In the genomic region with DNA sequence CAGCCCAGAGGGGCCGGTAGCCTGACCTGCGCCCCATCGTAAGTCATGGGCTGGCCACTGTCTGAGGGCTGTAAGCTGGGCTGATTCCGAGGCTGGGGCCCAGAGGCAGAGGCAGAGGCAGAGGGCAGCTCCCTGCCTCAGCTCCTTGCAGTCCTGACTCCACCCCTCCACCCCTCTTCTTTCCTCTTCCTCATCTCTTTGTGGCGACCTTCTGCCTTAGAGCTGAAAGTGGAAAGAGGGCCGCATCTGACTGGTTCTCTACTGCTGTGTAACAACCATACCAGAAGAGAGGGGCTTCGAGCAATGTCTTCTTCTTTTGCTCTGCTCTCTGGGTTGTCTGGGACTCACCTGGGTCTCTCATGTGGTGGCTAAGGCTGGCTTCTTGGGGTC, we compare ENCODE assay signal across 15 cellular contexts.
DNase-seq lines count a peak whose midpoint lies in the region; ATAC-seq and TF ChIP-seq lines count a peak whose summit lies in the region.
"Had no signal": no experiment of that assay in that cellular context is flagged by ENCODE, and none has a peak within 500 bp of the region (broad histone marks: within the 10 kb centered on the region; RNA-seq: fewer than 3 reads in every experiment).

No MANE protein-coding gene starts in this region.

- H3K18ac ChIP-seq in IMR-90 (ENCODE audit: low read depth, low read length): no peak overlapping the region

- no peak overlapping the region for H2AFZ ChIP-seq in IMR-90 (replicated peaks; ENCODE audit: low read length, poor library complexity)
- no peak overlapping the region for H2AFZ ChIP-seq in SK-N-SH (ENCODE audit: low read depth)

- H2AK5ac ChIP-seq in IMR-90 (ENCODE audit: low read depth, low read length): peak overlapping the region; percentile 36; the same call in 1 of the 2 replicates

- H3K4ac ChIP-seq in IMR-90 (ENCODE audit: low read depth, low read length): no peak overlapping the region

- ATAC-seq in IMR-90 (ENCODE audit: low read depth): no peak
- no peak for ATAC-seq in HG02885 (IDR thresholded peaks at IDR 0.05; ENCODE audit: poor library complexity, unreplicated experiment)
- no peak for ATAC-seq in GM19452 (IDR thresholded peaks at IDR 0.05; ENCODE audit: unreplicated experiment)
- ATAC-seq: GM12878 had no signal

- no TSS peak for BruUV-seq in IMR-90 (replicated peaks; lab: Mats Ljungman, UMichigan)

- POLR2A ChIA-PET in IMR-90 (lab: Charles Lee; ENCODE audit: unreplicated experiment) (no interaction called here), SK-N-SH (lab: Yijun Ruan, JAX) (interaction anchor here (0.9 kb wide), 1 partner anchor 47 kb away, joined by 3 read pairs; no protein-coding TSS in a partner anchor)

- H3K4me2 ChIP-seq in IMR-90 (ENCODE audit: low read depth, low read length) (no peak overlapping the region), SK-N-SH (no peak overlapping the region)

- no peak overlapping the region for H3K56ac ChIP-seq in IMR-90 (ENCODE audit: extremely low read depth, insufficient read depth, low read length)

- dilution Hi-C loops in IMR-90 (cut with HindIII; ENCODE audit: low sequenced_read_pairs, unreplicated experiment): no loop called here

- no peaks in the 10 kb centered on the region for H3K9me2 ChIP-seq in SK-N-SH

- H3K4me3 ChIP-seq in IMR-90 (ENCODE audit: insufficient read depth, low read depth, low read length): no peak overlapping the region
- no peak overlapping the region for H3K4me3 ChIP-seq in sigmoid colon
- H3K4me3 ChIP-seq in SK-N-SH (ENCODE audit: low read depth in 2 of 2, low read length in 1 of 2): no peak overlapping the region
- H3K4me3 ChIP-seq: GM12878, HAP-1 had no signal

- H3K9me3 ChIP-seq in IMR-90 (ENCODE audit: control insufficient read depth, insufficient read depth, low read length) (no peaks in the 10 kb centered on the region), sigmoid colon (no peaks in the 10 kb centered on the region), SK-N-SH (no peaks in the 10 kb centered on the region)
- H3K9me3 ChIP-seq: HAP-1 had no signal

- CTCF ChIA-PET in IMR-90 (lab: Yijun Ruan, JAX) (interaction anchor here (0.6 kb wide), 1 partner anchor 161 kb away, joined by 3 read pairs; no protein-coding TSS in a partner anchor), SK-N-SH (lab: Yijun Ruan, JAX) (interaction anchor here (0.6 to 6.7 kb wide), 12 partner anchors 11 to 175 kb away, joined by 3 to 67 read pairs (median 4); no protein-coding TSS in a partner anchor)

- H3K27me3 ChIP-seq in IMR-90 (ENCODE audit: control insufficient read depth, insufficient read depth, low read length) (peaks cover 3% of the 10 kb centered on the region; the same call in 1 of the 2 replicates), sigmoid colon (no peaks in the 10 kb centered on the region), SK-N-SH (ENCODE audit: insufficient read depth) (no peaks in the 10 kb centered on the region)

- H4K8ac ChIP-seq in IMR-90 (ENCODE audit: low read depth in 2 of 2, low read length in 2 of 2): no peak overlapping the region; a peak in 1 of 4 replicates

- H3K36me3 ChIP-seq in IMR-90 (ENCODE audit: control insufficient read depth, insufficient read depth, low read length) (no peaks in the 10 kb centered on the region), sigmoid colon (no peaks in the 10 kb centered on the region), SK-N-SH (replicated peaks in 1 of 2; ENCODE audit: control insufficient read depth in 1 of 2, insufficient read depth in 2 of 2, low read length in 1 of 2) (no peaks in the 10 kb centered on the region)
- H3K36me3 ChIP-seq: HAP-1 had no signal

- TF ChIP-seq POLR2A in IMR-90 (IDR thresholded peaks at IDR 0.05; ENCODE audit: low read depth, low read length) (no peak), sigmoid colon (IDR thresholded peaks at IDR 0.05) (no peak)

- H3K9ac ChIP-seq in IMR-90 (ENCODE audit: low read depth, low read length) (no peak overlapping the region), SK-N-SH (no peak overlapping the region)

- H2BK15ac ChIP-seq in IMR-90 (ENCODE audit: low read depth, low read length): no peak overlapping the region

- DNase-seq in NCI-H82 (lab: John Stamatoyannopoulos, UW) (peak; percentile 19), NCI-H82 treated with DMSO at 0.1 percent for 48 hours (lab: John Stamatoyannopoulos, UW; ENCODE audit: unreplicated experiment) (no peak), IMR-90 (no peak), sigmoid colon (no peak), SK-N-SH (no peak)
- DNase-seq: 8988T; CD4-positive, CD25-positive, alpha-beta regulatory T cell; Karpas-422; NCI-H1048; NCI-H2081 treated with DMSO at 0.1 percent for 48 hours had no signal

- intact Hi-C loops in IMR-90 (cut with micrococcal nuclease) (loop anchor here (5.0 to 10.0 kb wide), 2 partner anchors 90 to 762 kb away; no protein-coding TSS in a partner anchor), sigmoid colon (cut with DNase I) (loop anchor here (5.0 to 10.0 kb wide), 3 partner anchors 545 to 855 kb away; partner anchors contain the start of gene ZMIZ1)

- TF ChIP-seq CTCF in IMR-90 (conservative IDR thresholded peaks at IDR 0.05; ENCODE audit: low read depth, low read length) (no peak), VCaP (conservative IDR thresholded peaks at IDR 0.05) (no peak), sigmoid colon (IDR thresholded peaks at IDR 0.05) (no peak), SK-N-SH (IDR thresholded peaks at IDR 0.05) (no peak)

- H3K79me1 ChIP-seq in IMR-90 (ENCODE audit: low read depth in 1 of 2, low read length in 2 of 2): 0 out of 4 replicates have a peak, but pooled peaks cover 0 to 3% of the 10 kb centered on the region in 2 experiments

- peaks cover 14% of the 10 kb centered on the region for H3K9me1 ChIP-seq in IMR-90 (ENCODE audit: insufficient read depth, low read length)

- no peak for TF ChIP-seq RAD21 in IMR-90 (IDR thresholded peaks at IDR 0.05; ENCODE audit: low read length)
- no peak for TF ChIP-seq RAD21 in SK-N-SH (IDR thresholded peaks at IDR 0.05; ENCODE audit: low read length)

- peak overlapping the region; percentile 45; the same call in 1 of the 2 replicates for H3K14ac ChIP-seq in IMR-90 (replicated peaks; ENCODE audit: low read depth, low read length)

- no peak overlapping the region for H3K27ac ChIP-seq in IMR-90 (ENCODE audit: insufficient read depth, low read length)
- H3K27ac ChIP-seq in VCaP: peak overlapping the region; percentile 65; the same call in 1 of the 2 replicates
- peak overlapping the region; percentile 41 to 64 (median 44) for H3K27ac ChIP-seq in sigmoid colon
- peak overlapping the region in 1 of 2 experiments; percentile 87; a peak in 2 of 4 replicates for H3K27ac ChIP-seq in SK-N-SH (ENCODE audit: low read depth in 2 of 2, low read length in 1 of 2)

- peak overlapping the region; percentile 10 for H2BK120ac ChIP-seq in IMR-90 (ENCODE audit: low read depth, low read length)

- no peak overlapping the region for H3K23ac ChIP-seq in IMR-90 (ENCODE audit: low read depth, low read length)

- no peak overlapping the region for H2BK5ac ChIP-seq in IMR-90 (ENCODE audit: low read depth, low read length, poor library complexity, severe bottlenecking)

- TF ChIP-seq EP300 in sigmoid colon (IDR thresholded peaks at IDR 0.05) (no peak), SK-N-SH (IDR thresholded peaks at IDR 0.05; ENCODE audit: borderline replicate concordance in 1 of 2, low read depth in 1 of 2, low read length in 1 of 2) (no peak)

- peak overlapping the region; percentile 73 for H2AK9ac ChIP-seq in IMR-90 (replicated peaks; ENCODE audit: low read depth, low read length, poor library complexity)

- H3K4me1 ChIP-seq in IMR-90 (ENCODE audit: control insufficient read depth, insufficient read depth, low read length) (peaks cover 15% of the 10 kb centered on the region), sigmoid colon (peaks cover 0 to 50% (median 39%) of the 10 kb centered on the region in 4 donors), SK-N-SH (ENCODE audit: control insufficient read depth in 1 of 2, insufficient read depth in 2 of 2, low read depth in 1 of 2, low read length in 1 of 2) (peaks cover 11 to 66% of the 10 kb centered on the region in 2 experiments; a peak in 3 of 4 replicates)
- H3K4me1 ChIP-seq: HAP-1 had no signal

- no peaks in the 10 kb centered on the region for H3F3A ChIP-seq in SK-N-SH (replicated peaks; ENCODE audit: insufficient read depth)

- H4K91ac ChIP-seq in IMR-90 (ENCODE audit: insufficient read depth, low read depth, low read length): no peak overlapping the region

- no peaks in the 10 kb centered on the region for H4K20me1 ChIP-seq in IMR-90 (ENCODE audit: insufficient read depth, low read length)
- no peaks in the 10 kb centered on the region for H4K20me1 ChIP-seq in SK-N-SH (ENCODE audit: insufficient read depth)

- in situ Hi-C loops in IMR-90 (cut with MboI; ENCODE audit: low sequenced_read_pairs): no loop called here

- H3K79me2 ChIP-seq in SK-N-SH (ENCODE audit: insufficient read depth): no peaks in the 10 kb centered on the region

- H4K5ac ChIP-seq in IMR-90 (ENCODE audit: low read depth, low read length): no peak overlapping the region

- peak overlapping the region; percentile 28; the same call in 1 of the 2 replicates for H2BK20ac ChIP-seq in IMR-90 (ENCODE audit: low read depth, low read length)

- WGBS in IMR-90 (ENCODE audit: extremely low coverage in 2 of 2, insufficient read length in 1 of 2), 2 experiments: no CpG with 5 or more reads among the region's 7 CpGs
- WGBS in sigmoid colon, 2 donors: 77 to 83% methylated on average over 7 of the region's 7 CpGs
- WGBS in SK-N-SH (ENCODE audit: low lambda C conversion rate): 93% methylated on average over 7 of the region's 7 CpGs

TF ChIP-seq in IMR-90, 13 proteins besides CTCF, POLR2A, EP300 and RAD21:
- TF ChIP-seq RFX5 (IDR thresholded peaks at IDR 0.05; ENCODE audit: low read depth, low read length): no peak

TF ChIP-seq in SK-N-SH, 30 proteins besides CTCF, POLR2A, EP300 and RAD21:
- TF ChIP-seq USF1 (IDR thresholded peaks at IDR 0.05; ENCODE audit: borderline replicate concordance, low read depth) (no peak), CHD2 (IDR thresholded peaks at IDR 0.05; ENCODE audit: low read length, partially characterized antibody) (no peak), RFX5 (IDR thresholded peaks at IDR 0.05; ENCODE audit: low read length) (no peak), TCF12 (IDR thresholded peaks at IDR 0.05) (no peak)
